Comparison of ENCODE assay signal across 1 cellular context in the genomic region with DNA sequence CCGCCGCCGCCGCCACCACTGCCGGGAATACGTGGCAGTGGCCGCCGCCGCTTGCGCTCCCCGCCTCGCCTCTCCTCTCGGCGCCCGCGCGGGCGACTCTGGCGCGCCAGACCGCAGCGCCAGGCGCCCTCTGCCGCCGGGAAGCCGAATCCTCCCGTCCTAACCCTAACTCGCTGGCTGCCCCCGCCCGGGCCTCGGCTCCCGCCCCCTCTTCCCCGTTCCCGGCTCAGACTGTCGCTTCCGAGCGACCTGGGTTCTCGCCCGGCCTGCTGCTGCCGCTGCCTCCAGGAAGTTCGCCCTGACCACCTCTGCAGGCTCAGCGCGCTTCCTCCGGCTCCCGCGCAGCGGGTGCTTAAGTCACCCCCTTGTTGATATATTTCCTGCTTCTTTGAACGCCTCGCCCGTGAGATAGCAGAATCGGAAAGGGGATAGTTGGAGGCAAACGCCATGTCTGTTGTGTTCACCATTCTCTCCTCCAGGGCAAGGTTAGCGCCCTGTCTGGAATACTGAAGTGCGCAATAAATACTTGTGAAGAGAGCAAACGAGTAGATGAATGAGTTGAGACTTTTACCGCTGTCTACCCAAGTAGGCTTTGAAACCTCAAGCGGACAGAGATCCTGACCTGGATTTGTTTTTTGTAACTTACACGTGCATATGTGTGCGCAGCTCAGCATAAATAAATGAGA.
A peak's percentile ranks its signal among the peaks of the same experiment; 100 is the strongest.
TF ChIP-seq lines count a peak whose summit lies in the region.

A gene with protein sequence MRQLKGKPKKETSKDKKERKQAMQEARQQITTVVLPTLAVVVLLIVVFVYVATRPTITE (minus strand): TSS at position 100 of the 686 bp plus-strand sequence. CDS start 64,202 bp downstream, outside the sequence.

TF ChIP-seq in H1, 55 proteins besides CTCF, POLR2A, EP300 and RAD21:
- TF ChIP-seq GABPA (IDR thresholded peaks at IDR 0.05; ENCODE audit: borderline replicate concordance, insufficient read depth, low read length) (peak; percentile 32; the same call in 1 of the 2 replicates), NRF1 (IDR thresholded peaks at IDR 0.05; ENCODE audit: low read depth, low read length) (no peak), PHF8 (conservative IDR thresholded peaks at IDR 0.05; ENCODE audit: low read depth, low read length) (no peak; the same call in 1 of the 2 replicates), CTBP2 (IDR thresholded peaks at IDR 0.05; ENCODE audit: borderline replicate concordance, insufficient read depth, insufficient read length, low read length) (no peak), RXRA (IDR thresholded peaks at IDR 0.05; ENCODE audit: insufficient read depth, low read depth, low read length) (0 out of 2 replicates have a peak, but pooled peaks have one; percentile 7), KDM4A (IDR thresholded peaks at IDR 0.05; ENCODE audit: low read depth, low read length, severe bottlenecking) (peak; percentile 48), HDAC2 (IDR thresholded peaks at IDR 0.05; ENCODE audit: borderline replicate concordance in 1 of 2, low read depth in 2 of 2, low read length in 2 of 2) (0 out of 4 replicates have a peak, but pooled peaks of 1 of the 2 experiments have one; percentile 46), SIRT6 (IDR thresholded peaks at IDR 0.05; ENCODE audit: low read length) (no peak), RNF2 (IDR thresholded peaks at IDR 0.05; ENCODE audit: borderline replicate concordance, low read depth, low read length, missing control alignments, poor library complexity, severe bottlenecking) (no peak), EGR1 (IDR thresholded peaks at IDR 0.05; ENCODE audit: borderline replicate concordance, low read depth, low read length) (peak; percentile 95), TAF1 (IDR thresholded peaks at IDR 0.05; ENCODE audit: low read depth, low read length) (peak; percentile 79), CBX8 (IDR thresholded peaks at IDR 0.05; ENCODE audit: borderline replicate concordance, low read depth, low read length) (no peak), POLR2AphosphoS5 (IDR thresholded peaks at IDR 0.05; ENCODE audit: low read depth, low read length) (0 out of 2 replicates have a peak, but pooled peaks have one; percentile 26), SRF (IDR thresholded peaks at IDR 0.05; ENCODE audit: low read depth, low read length) (0 out of 2 replicates have a peak, but pooled peaks have one; percentile 29), KDM1A (IDR thresholded peaks at IDR 0.05; ENCODE audit: borderline replicate concordance, low read length) (peak; percentile 82; the same call in 1 of the 2 replicates), SAP30 (IDR thresholded peaks at IDR 0.05; ENCODE audit: insufficient read depth, insufficient replicate concordance, low read length) (no peak), CEBPB (IDR thresholded peaks at IDR 0.05; ENCODE audit: low read depth, low read length) (no peak), SP1 (IDR thresholded peaks at IDR 0.05; ENCODE audit: low read depth, low read length) (0 out of 2 replicates have a peak, but pooled peaks have one; percentile 25), ASH2L (IDR thresholded peaks at IDR 0.05; ENCODE audit: low read length) (no peak), TEAD4 (IDR thresholded peaks at IDR 0.05; ENCODE audit: low read depth, low read length) (no peak), TCF12 (IDR thresholded peaks at IDR 0.05; ENCODE audit: low read depth, low read length) (0 out of 2 replicates have a peak, but pooled peaks have one; percentile 24), EZH2 (IDR thresholded peaks at IDR 0.05; ENCODE audit: low read depth, low read length, severe bottlenecking) (no peak), TAF7 (optimal IDR thresholded peaks at IDR 0.05; ENCODE audit: borderline replicate concordance, low read depth, low read length) (peak; percentile 55), SIN3A (conservative IDR thresholded peaks at IDR 0.05 in 1 of 2, IDR thresholded peaks at IDR 0.05 in 1 of 2; ENCODE audit: low read depth in 1 of 2, low read length in 2 of 2) (peak; percentile 61 to 80; a peak in 1 of 4 replicates), TBP (IDR thresholded peaks at IDR 0.05; ENCODE audit: low read depth, low read length) (peak; percentile 56; the same call in 1 of the 2 replicates), SIX5 (IDR thresholded peaks at IDR 0.05; ENCODE audit: low read depth, low read length) (no peak), YY1 (IDR thresholded peaks at IDR 0.05; ENCODE audit: low read depth, low read length) (peak; percentile 45; the same call in 1 of the 2 replicates), ZNF274 (IDR thresholded peaks at IDR 0.05; ENCODE audit: borderline replicate concordance, extremely low read depth, low read length) (no peak)
- TF ChIP-seq, protein P1, sequence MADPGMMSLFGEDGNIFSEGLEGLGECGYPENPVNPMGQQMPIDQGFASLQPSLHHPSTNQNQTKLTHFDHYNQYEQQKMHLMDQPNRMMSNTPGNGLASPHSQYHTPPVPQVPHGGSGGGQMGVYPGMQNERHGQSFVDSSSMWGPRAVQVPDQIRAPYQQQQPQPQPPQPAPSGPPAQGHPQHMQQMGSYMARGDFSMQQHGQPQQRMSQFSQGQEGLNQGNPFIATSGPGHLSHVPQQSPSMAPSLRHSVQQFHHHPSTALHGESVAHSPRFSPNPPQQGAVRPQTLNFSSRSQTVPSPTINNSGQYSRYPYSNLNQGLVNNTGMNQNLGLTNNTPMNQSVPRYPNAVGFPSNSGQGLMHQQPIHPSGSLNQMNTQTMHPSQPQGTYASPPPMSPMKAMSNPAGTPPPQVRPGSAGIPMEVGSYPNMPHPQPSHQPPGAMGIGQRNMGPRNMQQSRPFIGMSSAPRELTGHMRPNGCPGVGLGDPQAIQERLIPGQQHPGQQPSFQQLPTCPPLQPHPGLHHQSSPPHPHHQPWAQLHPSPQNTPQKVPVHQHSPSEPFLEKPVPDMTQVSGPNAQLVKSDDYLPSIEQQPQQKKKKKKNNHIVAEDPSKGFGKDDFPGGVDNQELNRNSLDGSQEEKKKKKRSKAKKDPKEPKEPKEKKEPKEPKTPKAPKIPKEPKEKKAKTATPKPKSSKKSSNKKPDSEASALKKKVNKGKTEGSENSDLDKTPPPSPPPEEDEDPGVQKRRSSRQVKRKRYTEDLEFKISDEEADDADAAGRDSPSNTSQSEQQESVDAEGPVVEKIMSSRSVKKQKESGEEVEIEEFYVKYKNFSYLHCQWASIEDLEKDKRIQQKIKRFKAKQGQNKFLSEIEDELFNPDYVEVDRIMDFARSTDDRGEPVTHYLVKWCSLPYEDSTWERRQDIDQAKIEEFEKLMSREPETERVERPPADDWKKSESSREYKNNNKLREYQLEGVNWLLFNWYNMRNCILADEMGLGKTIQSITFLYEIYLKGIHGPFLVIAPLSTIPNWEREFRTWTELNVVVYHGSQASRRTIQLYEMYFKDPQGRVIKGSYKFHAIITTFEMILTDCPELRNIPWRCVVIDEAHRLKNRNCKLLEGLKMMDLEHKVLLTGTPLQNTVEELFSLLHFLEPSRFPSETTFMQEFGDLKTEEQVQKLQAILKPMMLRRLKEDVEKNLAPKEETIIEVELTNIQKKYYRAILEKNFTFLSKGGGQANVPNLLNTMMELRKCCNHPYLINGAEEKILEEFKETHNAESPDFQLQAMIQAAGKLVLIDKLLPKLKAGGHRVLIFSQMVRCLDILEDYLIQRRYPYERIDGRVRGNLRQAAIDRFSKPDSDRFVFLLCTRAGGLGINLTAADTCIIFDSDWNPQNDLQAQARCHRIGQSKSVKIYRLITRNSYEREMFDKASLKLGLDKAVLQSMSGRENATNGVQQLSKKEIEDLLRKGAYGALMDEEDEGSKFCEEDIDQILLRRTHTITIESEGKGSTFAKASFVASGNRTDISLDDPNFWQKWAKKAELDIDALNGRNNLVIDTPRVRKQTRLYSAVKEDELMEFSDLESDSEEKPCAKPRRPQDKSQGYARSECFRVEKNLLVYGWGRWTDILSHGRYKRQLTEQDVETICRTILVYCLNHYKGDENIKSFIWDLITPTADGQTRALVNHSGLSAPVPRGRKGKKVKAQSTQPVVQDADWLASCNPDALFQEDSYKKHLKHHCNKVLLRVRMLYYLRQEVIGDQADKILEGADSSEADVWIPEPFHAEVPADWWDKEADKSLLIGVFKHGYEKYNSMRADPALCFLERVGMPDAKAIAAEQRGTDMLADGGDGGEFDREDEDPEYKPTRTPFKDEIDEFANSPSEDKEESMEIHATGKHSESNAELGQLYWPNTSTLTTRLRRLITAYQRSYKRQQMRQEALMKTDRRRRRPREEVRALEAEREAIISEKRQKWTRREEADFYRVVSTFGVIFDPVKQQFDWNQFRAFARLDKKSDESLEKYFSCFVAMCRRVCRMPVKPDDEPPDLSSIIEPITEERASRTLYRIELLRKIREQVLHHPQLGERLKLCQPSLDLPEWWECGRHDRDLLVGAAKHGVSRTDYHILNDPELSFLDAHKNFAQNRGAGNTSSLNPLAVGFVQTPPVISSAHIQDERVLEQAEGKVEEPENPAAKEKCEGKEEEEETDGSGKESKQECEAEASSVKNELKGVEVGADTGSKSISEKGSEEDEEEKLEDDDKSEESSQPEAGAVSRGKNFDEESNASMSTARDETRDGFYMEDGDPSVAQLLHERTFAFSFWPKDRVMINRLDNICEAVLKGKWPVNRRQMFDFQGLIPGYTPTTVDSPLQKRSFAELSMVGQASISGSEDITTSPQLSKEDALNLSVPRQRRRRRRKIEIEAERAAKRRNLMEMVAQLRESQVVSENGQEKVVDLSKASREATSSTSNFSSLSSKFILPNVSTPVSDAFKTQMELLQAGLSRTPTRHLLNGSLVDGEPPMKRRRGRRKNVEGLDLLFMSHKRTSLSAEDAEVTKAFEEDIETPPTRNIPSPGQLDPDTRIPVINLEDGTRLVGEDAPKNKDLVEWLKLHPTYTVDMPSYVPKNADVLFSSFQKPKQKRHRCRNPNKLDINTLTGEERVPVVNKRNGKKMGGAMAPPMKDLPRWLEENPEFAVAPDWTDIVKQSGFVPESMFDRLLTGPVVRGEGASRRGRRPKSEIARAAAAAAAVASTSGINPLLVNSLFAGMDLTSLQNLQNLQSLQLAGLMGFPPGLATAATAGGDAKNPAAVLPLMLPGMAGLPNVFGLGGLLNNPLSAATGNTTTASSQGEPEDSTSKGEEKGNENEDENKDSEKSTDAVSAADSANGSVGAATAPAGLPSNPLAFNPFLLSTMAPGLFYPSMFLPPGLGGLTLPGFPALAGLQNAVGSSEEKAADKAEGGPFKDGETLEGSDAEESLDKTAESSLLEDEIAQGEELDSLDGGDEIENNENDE (IDR thresholded peaks at IDR 0.05; ENCODE audit: insufficient replicate concordance, low read length), result no peak
- TF ChIP-seq, protein P2, sequence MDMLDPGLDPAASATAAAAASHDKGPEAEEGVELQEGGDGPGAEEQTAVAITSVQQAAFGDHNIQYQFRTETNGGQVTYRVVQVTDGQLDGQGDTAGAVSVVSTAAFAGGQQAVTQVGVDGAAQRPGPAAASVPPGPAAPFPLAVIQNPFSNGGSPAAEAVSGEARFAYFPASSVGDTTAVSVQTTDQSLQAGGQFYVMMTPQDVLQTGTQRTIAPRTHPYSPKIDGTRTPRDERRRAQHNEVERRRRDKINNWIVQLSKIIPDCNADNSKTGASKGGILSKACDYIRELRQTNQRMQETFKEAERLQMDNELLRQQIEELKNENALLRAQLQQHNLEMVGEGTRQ (IDR thresholded peaks at IDR 0.05; ENCODE audit: low read length), result no peak
- TF ChIP-seq, protein P3, sequence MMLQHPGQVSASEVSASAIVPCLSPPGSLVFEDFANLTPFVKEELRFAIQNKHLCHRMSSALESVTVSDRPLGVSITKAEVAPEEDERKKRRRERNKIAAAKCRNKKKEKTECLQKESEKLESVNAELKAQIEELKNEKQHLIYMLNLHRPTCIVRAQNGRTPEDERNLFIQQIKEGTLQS (IDR thresholded peaks at IDR 0.05; ENCODE audit: insufficient read depth, low read depth, low read length), result no peak
- TF ChIP-seq, protein P4, sequence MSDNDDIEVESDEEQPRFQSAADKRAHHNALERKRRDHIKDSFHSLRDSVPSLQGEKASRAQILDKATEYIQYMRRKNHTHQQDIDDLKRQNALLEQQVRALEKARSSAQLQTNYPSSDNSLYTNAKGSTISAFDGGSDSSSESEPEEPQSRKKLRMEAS (IDR thresholded peaks at IDR 0.05), result peak; percentile 17; the same call in 1 of the 2 replicates
